In the genomic region with DNA sequence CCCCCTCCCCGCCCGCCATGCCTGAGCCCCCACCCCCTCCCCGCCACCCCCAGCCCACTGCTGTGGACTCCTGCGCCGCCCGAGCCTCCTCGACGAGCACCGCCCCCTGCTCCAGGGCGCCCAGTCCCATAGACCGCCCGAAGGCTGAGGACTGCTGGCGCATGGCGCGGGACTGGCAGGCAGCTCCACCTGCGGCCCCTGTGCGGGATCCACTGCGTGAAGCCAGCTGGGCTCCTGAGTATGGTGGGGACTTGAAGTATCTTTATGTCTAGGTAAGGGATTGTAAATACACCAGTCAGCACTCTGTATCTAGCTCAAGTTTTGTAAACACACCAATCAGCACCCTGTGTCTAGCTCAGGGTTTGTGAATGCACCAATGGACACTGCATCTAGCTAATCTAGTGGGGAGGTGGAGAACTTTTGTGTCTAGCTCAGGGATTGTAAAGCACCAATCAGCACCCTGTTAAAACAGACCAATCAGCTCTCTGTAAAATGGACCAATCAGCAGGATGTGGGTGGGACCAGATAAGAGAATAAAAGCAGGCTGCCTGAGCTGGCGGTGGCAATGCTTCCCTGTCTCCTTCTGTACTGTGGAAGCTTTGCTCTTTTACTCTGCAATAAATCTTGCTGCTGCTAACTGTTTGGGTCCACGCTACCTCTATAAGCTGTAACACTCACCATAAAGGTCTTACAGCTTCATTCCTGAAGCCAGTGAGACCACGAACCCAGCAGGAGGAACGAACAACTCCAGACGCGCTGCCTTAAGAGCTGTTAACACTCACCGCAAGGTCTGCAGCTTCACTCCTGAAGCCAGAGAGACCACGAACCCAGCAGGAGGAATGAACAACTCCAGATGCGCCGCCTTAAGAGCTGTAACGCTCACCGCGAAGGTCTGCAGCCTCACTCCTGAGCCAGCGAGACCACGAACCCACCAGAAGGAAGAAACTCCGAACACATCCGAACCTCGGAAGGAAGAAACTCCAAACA, we compare ENCODE assay signal across 8 cellular contexts.
DNase-seq lines count a peak whose midpoint lies in the region; ATAC-seq, FAIRE-seq and TF ChIP-seq lines count a peak whose summit lies in the region.
"Not testable (repeated sequence)": the region's sequence is repeated elsewhere in the genome, so short reads cannot be mapped to it uniquely, and the experiment has no call there.

No MANE protein-coding gene starts in this region.

- not testable (repeated sequence) for H3K27me3 ChIP-seq in SJCRH30; liver (ENCODE audit: control insufficient read depth in 4 of 4, insufficient read depth in 4 of 4, low read length in 3 of 4)

- WGBS in A549 (ENCODE audit: missing lambda C conversion rate), result 81% methylated on average over 21 of the region's 36 CpGs
- WGBS in liver, result 49% methylated on average over 36 of the region's 36 CpGs

- not testable (repeated sequence) for H3K9ac ChIP-seq in liver (ENCODE audit: low read depth in 1 of 2, low read length in 2 of 2)

- peaks cover 59% of the 10 kb centered on the region for H3K27me3 Mint-ChIP-seq in activated T-cell treated with anti-CD3 and anti-CD28 coated beads, Interleukin-2, amount 50 U/mL, for 72 hours (ENCODE audit: low read depth)
- peaks cover 64 to 79% of the 10 kb centered on the region in 2 donors for H3K27me3 Mint-ChIP-seq in effector memory CD8-positive, alpha-beta T cell

- CTCF ChIA-PET in A549 (lab: Yijun Ruan, JAX), result interaction anchor here (1.1 to 1.3 kb wide), 2 partner anchors 62 to 437 kb away, joined by 3 read pairs; no protein-coding TSS in a partner anchor

- not testable (repeated sequence) for H3K27ac Mint-ChIP-seq in activated T-cell treated with anti-CD3 and anti-CD28 coated beads, Interleukin-2, amount 50 U/mL, for 72 hours; effector memory CD8-positive, alpha-beta T cell

- H3K4me3 ChIP-seq in A549 (peak overlapping the region; percentile 50), SJCRH30 (peak overlapping the region; percentile 62), liver (ENCODE audit: low read depth in 1 of 3, low read length in 3 of 3) (peak overlapping the region; percentile 31 to 59 (median 52)), skeletal muscle cell (ENCODE audit: low read depth, low read length) (peak overlapping the region; percentile 34)

- H3K36me3 ChIP-seq in SJCRH30; liver (ENCODE audit: control insufficient read depth in 4 of 4, insufficient read depth in 3 of 4, low read depth in 1 of 4, low read length in 3 of 4): not testable (repeated sequence)

- H3K4me1 ChIP-seq in A549; SJCRH30; liver (ENCODE audit: control insufficient read depth in 4 of 4, insufficient read depth in 4 of 4, low read length in 3 of 4): not testable (repeated sequence)

- not testable (repeated sequence) for TF ChIP-seq EP300 in A549 (IDR thresholded peaks at IDR 0.05)

- DNase-seq in A549 (ENCODE audit: low read depth in 1 of 2, low spot score in 1 of 2) (peak in 1 of 2 experiments; percentile 82), H4 (ENCODE audit: low spot score) (peak; percentile 18), NCI-H1436 (lab: John Stamatoyannopoulos, UW) (peak; percentile 30), SJCRH30 (peak; percentile 60 to 67)
- DNase-seq in activated T-cell treated with anti-CD3 and anti-CD28 coated beads, Interleukin-2, amount 50 U/mL, for 72 hours, result peak; percentile 25 to 36
- DNase-seq in effector memory CD8-positive, alpha-beta T cell; skeletal muscle cell (ENCODE audit: low read depth): not testable (repeated sequence)

- TF ChIP-seq CTCF in A549 (IDR thresholded peaks at IDR 0.05); liver (IDR thresholded peaks at IDR 0.05; ENCODE audit: low read depth, low read length, missing input control): not testable (repeated sequence)

- POLR2A ChIA-PET in A549 (lab: Yijun Ruan, JAX), result interaction anchor here (0.9 kb wide), 1 partner anchor 376 kb away, joined by 3 read pairs; a partner anchor contains a TSS

- not testable (repeated sequence) for FAIRE-seq in A549 (lab: Jason Lieb, UNC)

- ATAC-seq in A549, result peak; percentile 68 to 72; a peak in 5 of 6 replicates
- peak; percentile 70 to 76 for ATAC-seq in activated T-cell treated with anti-CD3 and anti-CD28 coated beads, Interleukin-2, amount 50 U/mL, for 72 hours (replicated peaks in 1 of 2)
- ATAC-seq in effector memory CD8-positive, alpha-beta T cell (replicated peaks), result peak; percentile 46

- H3K4me3 Mint-ChIP-seq in activated T-cell treated with anti-CD3 and anti-CD28 coated beads, Interleukin-2, amount 50 U/mL, for 72 hours, result peak overlapping the region; percentile 69 to 76
- H3K4me3 Mint-ChIP-seq in effector memory CD8-positive, alpha-beta T cell, result peak overlapping the region; percentile 55 to 68

- H3K9me3 Mint-ChIP-seq in activated T-cell treated with anti-CD3 and anti-CD28 coated beads, Interleukin-2, amount 50 U/mL, for 72 hours; effector memory CD8-positive, alpha-beta T cell: not testable (repeated sequence)

- peak overlapping the region; percentile 81 for H3K4me2 ChIP-seq in A549

- not testable (repeated sequence) for H3K4me1 Mint-ChIP-seq in activated T-cell treated with anti-CD3 and anti-CD28 coated beads, Interleukin-2, amount 50 U/mL, for 72 hours (ENCODE audit: low read depth); effector memory CD8-positive, alpha-beta T cell (ENCODE audit: low read depth in 2 of 2)

- not testable (repeated sequence) for H3K36me3 Mint-ChIP-seq in activated T-cell treated with anti-CD3 and anti-CD28 coated beads, Interleukin-2, amount 50 U/mL, for 72 hours (ENCODE audit: insufficient read depth in 2 of 2); effector memory CD8-positive, alpha-beta T cell (ENCODE audit: insufficient read depth)

- H3K9me3 ChIP-seq in A549; SJCRH30 (replicated peaks); liver (ENCODE audit: control insufficient read depth in 4 of 4, low read length in 3 of 4): not testable (repeated sequence)

- peak overlapping the region; percentile 64 to 94; a peak in 4 of 6 replicates for H3K27ac ChIP-seq in A549
- H3K27ac ChIP-seq in SJCRH30, result peak overlapping the region; percentile 55
- not testable (repeated sequence) for H3K27ac ChIP-seq in liver (ENCODE audit: low read depth in 1 of 2, low read length in 2 of 2)

- not testable (repeated sequence) for TF ChIP-seq RAD21 in A549 (conservative IDR thresholded peaks at IDR 0.05 in 1 of 2, IDR thresholded peaks at IDR 0.05 in 1 of 2); liver (IDR thresholded peaks at IDR 0.05)

- not testable (repeated sequence) for TF ChIP-seq POLR2A in A549 (IDR thresholded peaks at IDR 0.05; ENCODE audit: low read length)

TF ChIP-seq in A549, 52 proteins besides CTCF, POLR2A, EP300 and RAD21:
- TF ChIP-seq MAFK (IDR thresholded peaks at IDR 0.05; ENCODE audit: partially characterized antibody), result peak; percentile 93
TF ChIP-seq in A549: peak in this region for 1; not testable (repeated sequence) for 51.

TF ChIP-seq in liver, 16 proteins besides CTCF, POLR2A, EP300 and RAD21:
- TF ChIP-seq SP1 (IDR thresholded peaks at IDR 0.05), result peak; percentile 44
